In genomic region chr12:47758834-47759690, GRCh38 we compare ENCODE assay signal across 1 cellular context.
A peak's percentile ranks its signal among the peaks of the same experiment; 100 is the strongest.
TF ChIP-seq lines count a peak whose summit lies in the region.

TSS of gene RAPGEF3 (minus strand) at chr12:47758880. CDS start at chr12:47758556, 324 bp downstream.

TF ChIP-seq in SK-N-SH, 30 proteins besides CTCF, POLR2A, EP300 and RAD21 (continued from another document):
- TF ChIP-seq YY1 (IDR thresholded peaks at IDR 0.05; ENCODE audit: low read depth) (no peak), GATA2 (CRISPR knock-in tag; IDR thresholded peaks at IDR 0.05) (no peak), TAF1 (IDR thresholded peaks at IDR 0.05; ENCODE audit: borderline replicate concordance, low read depth, low read length) (no peak), RCOR1 (IDR thresholded peaks at IDR 0.05; ENCODE audit: low read length) (no peak), FOXM1 (IDR thresholded peaks at IDR 0.05; ENCODE audit: low read depth) (no peak), TEAD4 (IDR thresholded peaks at IDR 0.05; ENCODE audit: borderline replicate concordance, insufficient read depth) (no peak), NRF1 (IDR thresholded peaks at IDR 0.05; ENCODE audit: low read depth, low read length) (no peak), JUND (IDR thresholded peaks at IDR 0.05) (no peak; the same call in 1 of the 2 replicates), MXI1 (IDR thresholded peaks at IDR 0.05; ENCODE audit: low read depth, low read length) (peak; percentile 91), SMC3 (IDR thresholded peaks at IDR 0.05; ENCODE audit: low read depth, low read length) (peak; percentile 56), ELF1 (IDR thresholded peaks at IDR 0.05) (no peak; the same call in 1 of the 2 replicates), RXRA (IDR thresholded peaks at IDR 0.05; ENCODE audit: borderline replicate concordance, low read depth) (no peak), TCF12 (IDR thresholded peaks at IDR 0.05) (0 out of 2 replicates have a peak, but pooled peaks have one; percentile 19), PBX3 (IDR thresholded peaks at IDR 0.05) (no peak), CHD2 (IDR thresholded peaks at IDR 0.05; ENCODE audit: low read length, partially characterized antibody) (peak; percentile 16), ZBTB33 (IDR thresholded peaks at IDR 0.05; ENCODE audit: borderline replicate concordance, low read depth) (no peak), NFIC (IDR thresholded peaks at IDR 0.05; ENCODE audit: borderline replicate concordance) (peak; percentile 53), USF2 (IDR thresholded peaks at IDR 0.05; ENCODE audit: borderline replicate concordance, low read depth, low read length) (0 out of 2 replicates have a peak, but pooled peaks have one; percentile 20), EZH2phosphoT487 (IDR thresholded peaks at IDR 0.05; ENCODE audit: borderline replicate concordance, low read depth) (no peak), FOXJ3 (CRISPR knock-in tag; IDR thresholded peaks at IDR 0.05) (no peak), GABPA (IDR thresholded peaks at IDR 0.05; ENCODE audit: low read depth) (no peak)
- TF ChIP-seq, protein P1, sequence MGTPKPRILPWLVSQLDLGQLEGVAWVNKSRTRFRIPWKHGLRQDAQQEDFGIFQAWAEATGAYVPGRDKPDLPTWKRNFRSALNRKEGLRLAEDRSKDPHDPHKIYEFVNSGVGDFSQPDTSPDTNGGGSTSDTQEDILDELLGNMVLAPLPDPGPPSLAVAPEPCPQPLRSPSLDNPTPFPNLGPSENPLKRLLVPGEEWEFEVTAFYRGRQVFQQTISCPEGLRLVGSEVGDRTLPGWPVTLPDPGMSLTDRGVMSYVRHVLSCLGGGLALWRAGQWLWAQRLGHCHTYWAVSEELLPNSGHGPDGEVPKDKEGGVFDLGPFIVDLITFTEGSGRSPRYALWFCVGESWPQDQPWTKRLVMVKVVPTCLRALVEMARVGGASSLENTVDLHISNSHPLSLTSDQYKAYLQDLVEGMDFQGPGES (IDR thresholded peaks at IDR 0.05; ENCODE audit: low read depth, low read length), result no peak
